In the genomic region with DNA sequence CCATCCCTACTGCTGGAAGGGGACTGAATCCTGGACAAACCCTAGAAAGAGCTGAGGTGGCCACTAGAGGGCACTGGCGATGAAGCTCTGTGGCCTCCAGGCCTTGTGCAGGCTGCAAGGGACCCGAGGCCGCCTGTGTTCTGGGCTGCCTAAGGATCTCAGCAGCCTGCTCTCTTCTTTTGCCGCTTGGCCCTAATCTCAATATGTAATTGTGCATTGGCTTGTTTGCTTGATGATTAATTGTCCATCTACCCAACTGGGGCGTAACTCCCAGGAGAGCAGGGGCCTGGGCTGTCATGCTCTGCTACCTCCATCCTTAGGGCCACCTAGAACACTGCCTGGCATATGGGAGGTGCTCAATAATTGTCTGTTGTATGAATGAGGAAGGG, we compare ENCODE assay signal across 8 cellular contexts.
DNase-seq lines count a peak whose midpoint lies in the region; ATAC-seq and TF ChIP-seq lines count a peak whose summit lies in the region.

No MANE protein-coding gene starts in this region.

- H3K4me1 Mint-ChIP-seq in neural crest cell, result peaks cover 3% of the 10 kb centered on the region
- peaks cover 13% of the 10 kb centered on the region for H3K4me1 Mint-ChIP-seq in stimulated activated naive CD8-positive, alpha-beta T cell treated with anti-CD3 and anti-CD28 coated beads, Interleukin-15, amount 100 ng/mL, for 72 hours

- intact Hi-C loops in PC-3 (cut with micrococcal nuclease), result loop anchor here (1.0 kb wide), 2 partner anchors 35 to 85 kb away; no protein-coding TSS in a partner anchor

- no peak overlapping the region for H3K9ac ChIP-seq in PC-3 (ENCODE audit: low read length)

- H3K4me3 Mint-ChIP-seq in neural crest cell, result no peak overlapping the region
- H3K4me3 Mint-ChIP-seq in stimulated activated naive CD8-positive, alpha-beta T cell treated with anti-CD3 and anti-CD28 coated beads, Interleukin-15, amount 100 ng/mL, for 72 hours, result no peak overlapping the region

- TF ChIP-seq CTCF in PC-3 (conservative IDR thresholded peaks at IDR 0.05; ENCODE audit: low read depth, low read length), result peak; percentile 90
- TF ChIP-seq CTCF in neural crest cell (conservative IDR thresholded peaks at IDR 0.05), result peak; percentile 85

- H3K4me2 ChIP-seq in PC-3 (ENCODE audit: low read length), result no peak overlapping the region

- no peak overlapping the region for H3K27ac ChIP-seq in PC-3 (ENCODE audit: low read length)

- no peaks in the 10 kb centered on the region for H3F3A ChIP-seq in PC-3 (ENCODE audit: low read length, unreplicated experiment)

- CTCF ChIA-PET in PC-3 (lab: Charles Lee), result interaction anchor here (0.6 to 1.2 kb wide), 13 partner anchors 10 to 115 kb away, joined by 3 to 11 read pairs (median 3); partner anchors contain the start of gene GLRX5

- H4K20me1 ChIP-seq in PC-3 (ENCODE audit: low read length), result no peaks in the 10 kb centered on the region

- H3K4me3 ChIP-seq in PC-3 (ENCODE audit: low read length), result no peak overlapping the region

- H3K36me3 Mint-ChIP-seq in neural crest cell (ENCODE audit: low read depth), result no peaks in the 10 kb centered on the region

- H3K79me2 ChIP-seq in PC-3 (ENCODE audit: low read length), result no peaks in the 10 kb centered on the region

- no peaks in the 10 kb centered on the region for H3K9me2 ChIP-seq in PC-3 (replicated peaks; ENCODE audit: low read length)

- H3K36me3 ChIP-seq in PC-3 (ENCODE audit: low read depth, low read length), result no peaks in the 10 kb centered on the region

- H3K9me3 ChIP-seq in PC-3 (ENCODE audit: low read length), result no peaks in the 10 kb centered on the region

- ATAC-seq in GM21526 (IDR thresholded peaks at IDR 0.05; ENCODE audit: low FRiP score, unreplicated experiment) (peak; percentile 76), PC-3 (peak; percentile 99)
- ATAC-seq in stimulated activated naive CD8-positive, alpha-beta T cell treated with anti-CD3 and anti-CD28 coated beads, Interleukin-15, amount 100 ng/mL, for 72 hours, result peak; percentile 93

- H3K9me3 Mint-ChIP-seq in neural crest cell, result no peaks in the 10 kb centered on the region
- H3K9me3 Mint-ChIP-seq in stimulated activated naive CD8-positive, alpha-beta T cell treated with anti-CD3 and anti-CD28 coated beads, Interleukin-15, amount 100 ng/mL, for 72 hours, result no peaks in the 10 kb centered on the region

- no peak overlapping the region for H2AFZ ChIP-seq in PC-3 (ENCODE audit: low read length)

- H3K4me1 ChIP-seq in PC-3 (ENCODE audit: insufficient read depth, low read length), result no peaks in the 10 kb centered on the region

- DNase-seq in D341Med (ENCODE audit: low spot score) (peak; percentile 89), KG1 (lab: John Stamatoyannopoulos, UW) (peak; percentile 15), PC-3 (peak; percentile 81), fibroblast of gingiva (ENCODE audit: low read depth) (peak; percentile 72), neural crest cell (ENCODE audit: low read depth, low spot score) (peak; percentile 74)
- peak; percentile 78 for DNase-seq in activated T-cell treated with anti-CD3 and anti-CD28 coated beads, Interleukin-2, amount 50 U/mL, for 1 hour
- peak; percentile 60 to 64 for DNase-seq in stimulated activated naive CD8-positive, alpha-beta T cell treated with anti-CD3 and anti-CD28 coated beads, Interleukin-15, amount 100 ng/mL, for 72 hours

- POLR2A ChIA-PET in PC-3 (lab: Charles Lee; ENCODE audit: unreplicated experiment), result no interaction called here

- H3K27me3 Mint-ChIP-seq in neural crest cell (ENCODE audit: low read depth), result no peaks in the 10 kb centered on the region
- H3K27me3 Mint-ChIP-seq in stimulated activated naive CD8-positive, alpha-beta T cell treated with anti-CD3 and anti-CD28 coated beads, Interleukin-15, amount 100 ng/mL, for 72 hours, result no peaks in the 10 kb centered on the region

- no peaks in the 10 kb centered on the region for H3K27me3 ChIP-seq in PC-3 (ENCODE audit: low read length)

- BruUV-seq in PC-3 (replicated peaks; lab: Mats Ljungman, UMichigan), result no TSS peak

- no peak overlapping the region for H3K27ac Mint-ChIP-seq in neural crest cell (ENCODE audit: unreplicated experiment)
- H3K27ac Mint-ChIP-seq in stimulated activated naive CD8-positive, alpha-beta T cell treated with anti-CD3 and anti-CD28 coated beads, Interleukin-15, amount 100 ng/mL, for 72 hours, result no peak overlapping the region

Comparison
In these comparisons a context has a peak if more than half of its experiments do, and no peak if none do; other contexts are left out.
1. DNase-seq: peak in every context shown above with its lines; median percentile 89 in D341Med; 81 in PC-3; 78 in activated T-cell treated with anti-CD3 and anti-CD28 coated beads, Interleukin-2, amount 50 U/mL, for 1 hour; 74 in neural crest cell; 72 in fibroblast of gingiva; 62 in stimulated activated naive CD8-positive, alpha-beta T cell treated with anti-CD3 and anti-CD28 coated beads, Interleukin-15, amount 100 ng/mL, for 72 hours; 15 in KG1.